Comparison of ENCODE assay signal across 8 cellular contexts in the genomic region with DNA sequence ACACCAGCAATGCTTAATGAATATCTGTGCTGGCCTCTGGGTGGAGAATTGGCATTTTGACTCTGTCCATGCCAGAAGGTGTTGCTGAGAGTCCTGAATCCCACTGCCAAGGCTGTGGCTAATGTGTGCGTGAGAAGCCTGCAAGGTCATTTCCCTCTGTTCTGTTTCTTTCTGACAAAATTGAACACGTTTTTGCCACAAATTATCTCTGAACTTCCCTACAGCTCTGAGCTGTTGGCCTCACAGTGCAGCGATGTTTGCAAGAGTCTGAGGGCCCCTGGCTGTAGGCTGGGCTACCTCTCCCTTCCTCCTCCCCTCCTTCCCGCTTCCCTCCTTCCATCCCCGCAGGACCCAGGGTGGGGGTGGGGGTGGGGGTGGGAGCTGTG.
DNase-seq lines count a peak whose midpoint lies in the region; ATAC-seq and TF ChIP-seq lines count a peak whose summit lies in the region.

No MANE protein-coding gene starts in this region.

- H3K4me1 ChIP-seq in thoracic aorta (ENCODE audit: control insufficient read depth in 1 of 2, low read depth in 2 of 2) = peaks cover 0 to 12% of the 10 kb centered on the region in 2 donors

- H3K4me3 ChIP-seq in fibroblast of pulmonary artery (replicated peaks; ENCODE audit: low read depth, low read length) (no peak overlapping the region), thoracic aorta (peak overlapping the region; percentile 54)

- ATAC-seq in HG03442 (IDR thresholded peaks at IDR 0.05; ENCODE audit: unreplicated experiment) (peak; percentile 21), thoracic aorta (ENCODE audit: insufficient number of reproducible peaks, low FRiP score, low read depth) (no peak)

- peaks cover 19% of the 10 kb centered on the region for H3K4me1 Mint-ChIP-seq in activated CD4-positive, alpha-beta T cell treated with anti-CD3 and anti-CD28 coated beads, Interleukin-2, amount 10 ng/mL, durations not matched to agents 7 days and 5 days

- TF ChIP-seq CTCF in fibroblast of pulmonary artery (IDR thresholded peaks at IDR 0.05; ENCODE audit: low read length, missing control alignments) (no peak), thoracic aorta (IDR thresholded peaks at IDR 0.05) (no peak)

- POLR2A ChIA-PET in activated CD4-positive, alpha-beta T cell treated with anti-CD3 and anti-CD28 coated beads, Interleukin-2, amount 10 ng/mL, durations not matched to agents 7 days and 5 days (lab: Charles Lee) = no interaction called here
- POLR2A ChIA-PET in HEK293T (lab: Yijun Ruan, JAX) = no interaction called here

- no peak overlapping the region for H3K4me3 Mint-ChIP-seq in activated CD4-positive, alpha-beta T cell treated with anti-CD3 and anti-CD28 coated beads, Interleukin-2, amount 10 ng/mL, durations not matched to agents 7 days and 5 days

- no peaks in the 10 kb centered on the region for H3K36me3 ChIP-seq in thoracic aorta

- H3K27ac ChIP-seq in thoracic aorta = no peak overlapping the region

- peaks cover 25% of the 10 kb centered on the region for H3K9me3 Mint-ChIP-seq in activated CD4-positive, alpha-beta T cell treated with anti-CD3 and anti-CD28 coated beads, Interleukin-2, amount 10 ng/mL, durations not matched to agents 7 days and 5 days

- no peak for DNase-seq in activated CD4-positive, alpha-beta T cell treated with anti-CD3 and anti-CD28 coated beads, Interleukin-2, amount 10 ng/mL, durations not matched to agents 7 days and 5 days
- DNase-seq in activated CD4-positive, alpha-beta T cell treated with anti-CD3 and anti-CD28 coated beads, Interleukin-2, amount 50 U/mL, for 1 hour = no peak
- peak; percentile 60 for DNase-seq in fibroblast of pulmonary artery (ENCODE audit: low read depth)
- DNase-seq in thoracic aorta (ENCODE audit: low spot score) = no peak
- DNase-seq in HEK293T (ENCODE audit: extremely low spot score) = no peak
- no peak for DNase-seq in H4 (ENCODE audit: low spot score)
- no peak for DNase-seq in activated effector memory CD4-positive, alpha-beta T cell treated with Interleukin-2 at 50 U/mL for 16 hours

- CTCF ChIA-PET in activated CD4-positive, alpha-beta T cell treated with anti-CD3 and anti-CD28 coated beads, Interleukin-2, amount 10 ng/mL, durations not matched to agents 7 days and 5 days (lab: Charles Lee) = interaction anchor here (1.0 to 1.6 kb wide), 2 partner anchors 10 to 33 kb away, joined by 3 to 4 read pairs; no protein-coding TSS in a partner anchor
- CTCF ChIA-PET in HEK293T (lab: Yijun Ruan, JAX) = interaction anchor here (0.6 kb wide), 1 partner anchor 1082 kb away, joined by 3 read pairs; no protein-coding TSS in a partner anchor

- H3K9me3 ChIP-seq in thoracic aorta = peaks cover 13% of the 10 kb centered on the region

- H3K27ac Mint-ChIP-seq in activated CD4-positive, alpha-beta T cell treated with anti-CD3 and anti-CD28 coated beads, Interleukin-2, amount 10 ng/mL, durations not matched to agents 7 days and 5 days = peak overlapping the region; percentile 60

- peaks cover 11% of the 10 kb centered on the region for H3K36me3 Mint-ChIP-seq in activated CD4-positive, alpha-beta T cell treated with anti-CD3 and anti-CD28 coated beads, Interleukin-2, amount 10 ng/mL, durations not matched to agents 7 days and 5 days (ENCODE audit: low read depth)

- H3K27me3 Mint-ChIP-seq in activated CD4-positive, alpha-beta T cell treated with anti-CD3 and anti-CD28 coated beads, Interleukin-2, amount 10 ng/mL, durations not matched to agents 7 days and 5 days = peaks cover 1% of the 10 kb centered on the region

- H3K27me3 ChIP-seq in thoracic aorta (replicated peaks; ENCODE audit: insufficient read depth) = no peaks in the 10 kb centered on the region

TF ChIP-seq in HEK293T, 16 proteins besides CTCF, POLR2A, EP300 and RAD21:
- TF ChIP-seq SP1 (IDR thresholded peaks at IDR 0.05) (no peak), BHLHE40 (IDR thresholded peaks at IDR 0.05; ENCODE audit: borderline replicate concordance) (no peak), L3MBTL2 (conservative IDR thresholded peaks at IDR 0.05) (no peak), FOXK2 (IDR thresholded peaks at IDR 0.05) (no peak), HDGF (IDR thresholded peaks at IDR 0.05; ENCODE audit: borderline replicate concordance) (no peak), ARNT (IDR thresholded peaks at IDR 0.05) (no peak), NFRKB (IDR thresholded peaks at IDR 0.05) (no peak), FOXM1 (IDR thresholded peaks at IDR 0.05; ENCODE audit: borderline replicate concordance) (no peak)
- TF ChIP-seq, protein P1, sequence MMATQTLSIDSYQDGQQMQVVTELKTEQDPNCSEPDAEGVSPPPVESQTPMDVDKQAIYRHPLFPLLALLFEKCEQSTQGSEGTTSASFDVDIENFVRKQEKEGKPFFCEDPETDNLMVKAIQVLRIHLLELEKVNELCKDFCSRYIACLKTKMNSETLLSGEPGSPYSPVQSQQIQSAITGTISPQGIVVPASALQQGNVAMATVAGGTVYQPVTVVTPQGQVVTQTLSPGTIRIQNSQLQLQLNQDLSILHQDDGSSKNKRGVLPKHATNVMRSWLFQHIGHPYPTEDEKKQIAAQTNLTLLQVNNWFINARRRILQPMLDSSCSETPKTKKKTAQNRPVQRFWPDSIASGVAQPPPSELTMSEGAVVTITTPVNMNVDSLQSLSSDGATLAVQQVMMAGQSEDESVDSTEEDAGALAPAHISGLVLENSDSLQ (IDR thresholded peaks at IDR 0.05) = no peak
